ENCODE assay signal across 1 cellular context in the genomic region with DNA sequence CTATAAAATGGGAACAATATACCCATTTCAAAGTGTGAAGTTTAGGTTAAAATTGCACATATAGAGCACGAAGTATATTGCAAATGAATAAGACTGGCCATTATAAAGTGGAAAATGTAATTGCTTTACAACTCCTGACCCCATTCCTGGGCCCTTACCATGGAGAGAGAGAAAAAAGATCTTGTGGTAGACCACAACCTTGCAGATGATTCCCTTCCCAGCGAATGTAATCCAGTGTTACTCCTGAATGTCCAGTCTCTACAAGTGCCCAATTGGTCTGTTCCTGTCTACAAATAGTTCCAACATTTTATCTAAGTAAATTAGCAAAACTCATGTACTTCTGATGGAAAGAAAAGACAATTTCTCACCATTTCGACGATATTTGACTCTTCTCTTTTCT.
TF ChIP-seq lines count a peak whose summit lies in the region.

No MANE protein-coding gene starts in this region.

TF ChIP-seq in IMR-90, 13 proteins besides CTCF, POLR2A, EP300 and RAD21 (continued from another document):
- TF ChIP-seq RFX5 (IDR thresholded peaks at IDR 0.05; ENCODE audit: low read depth, low read length) = no peak
- TF ChIP-seq NFE2L2 (IDR thresholded peaks at IDR 0.05; ENCODE audit: low read depth, low read length) = no peak
- TF ChIP-seq RCOR1 (IDR thresholded peaks at IDR 0.05; ENCODE audit: insufficient replicate concordance, low read length) = no peak
